In genomic region chr20:47359533-47360206, GRCh38 we compare ENCODE assay signal across 1 cellular context.
TF ChIP-seq lines count a peak whose summit lies in the region.

No MANE protein-coding gene starts in this region.

TF ChIP-seq in endothelial cell of umbilical vein, 7 proteins besides CTCF, POLR2A, EP300 and RAD21 (continued from another document):
- TF ChIP-seq JUN (IDR thresholded peaks at IDR 0.05; ENCODE audit: borderline replicate concordance, insufficient read depth, insufficient read length, low read depth) (no peak), EZH2 (IDR thresholded peaks at IDR 0.05; ENCODE audit: borderline replicate concordance, low read depth, low read length, severe bottlenecking) (no peak)
